In the genomic region with DNA sequence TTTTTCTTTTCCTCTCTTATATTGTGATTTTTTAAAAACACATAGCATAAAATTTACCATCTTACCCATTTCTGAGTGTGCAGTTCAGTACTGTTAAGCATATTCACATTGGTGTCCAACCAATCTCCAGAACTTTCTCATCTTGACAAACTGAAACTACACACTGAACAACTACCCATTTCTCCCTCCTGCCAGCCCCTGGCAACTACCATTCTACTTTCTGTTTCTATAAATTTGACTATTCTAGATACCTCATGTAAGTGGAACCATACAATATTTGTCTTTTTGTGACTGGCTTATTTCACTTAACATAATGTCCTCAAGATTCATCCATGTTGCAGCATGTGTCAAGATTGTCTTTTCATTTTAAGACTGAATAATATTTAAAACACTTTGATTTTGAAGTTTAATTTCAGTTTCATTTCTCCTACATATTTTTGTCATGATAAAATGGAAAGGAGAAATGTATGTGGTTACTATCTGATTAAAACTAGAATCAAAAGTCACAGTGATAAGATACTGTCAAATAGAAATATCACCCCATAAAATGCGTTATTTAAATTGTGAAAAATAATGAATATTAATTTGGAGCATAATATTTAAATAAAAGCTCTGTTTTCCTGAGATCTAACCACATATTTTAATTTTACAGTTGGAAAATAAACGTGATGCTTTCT, we compare ENCODE assay signal across 9 cellular contexts.
DNase-seq lines count a peak whose midpoint lies in the region; ATAC-seq and TF ChIP-seq lines count a peak whose summit lies in the region.
"Had no signal": no experiment of that assay in that cellular context is flagged by ENCODE, and none has a peak within 500 bp of the region (broad histone marks: within the 10 kb centered on the region; RNA-seq: fewer than 3 reads in every experiment).

No MANE protein-coding gene starts in this region.

- H3K4me3 ChIP-seq in CD8-positive, alpha-beta T cell (ENCODE audit: low read depth, low read length), result no peak overlapping the region
- no peak overlapping the region for H3K4me3 ChIP-seq in brain microvascular endothelial cell (ENCODE audit: low read depth, low read length)

- H3K27me3 ChIP-seq in CD8-positive, alpha-beta T cell (ENCODE audit: insufficient read depth, low read length), result no peaks in the 10 kb centered on the region
- H3K27me3 ChIP-seq in brain microvascular endothelial cell (replicated peaks), result no peaks in the 10 kb centered on the region

- CTCF ChIA-PET in CD8-positive, alpha-beta T cell (lab: Charles Lee), result no interaction called here

- H3K9me3 ChIP-seq in CD8-positive, alpha-beta T cell (ENCODE audit: low read length), result no peaks in the 10 kb centered on the region

- no peak for TF ChIP-seq CTCF in CD8-positive, alpha-beta T cell (IDR thresholded peaks at IDR 0.05)
- no peak for TF ChIP-seq CTCF in brain microvascular endothelial cell (IDR thresholded peaks at IDR 0.05; ENCODE audit: low read depth, low read length, missing control alignments)

- H3K36me3 Mint-ChIP-seq in CD8-positive, alpha-beta T cell, result peaks cover 34% of the 10 kb centered on the region
- H3K36me3 Mint-ChIP-seq in activated naive CD4-positive, alpha-beta T cell treated with anti-CD3 and anti-CD28 coated beads, Interleukin-2, amount 50 U/mL, for 72 hours, result peaks cover 0 to 12% of the 10 kb centered on the region in 2 donors

- H3K27ac ChIP-seq in CD8-positive, alpha-beta T cell (ENCODE audit: low read depth, low read length), result no peak overlapping the region
- H3K27ac ChIP-seq in brain microvascular endothelial cell, result no peak overlapping the region

- no peaks in the 10 kb centered on the region for H3K27me3 Mint-ChIP-seq in CD8-positive, alpha-beta T cell (ENCODE audit: low read depth)

- H3K9me3 Mint-ChIP-seq in CD8-positive, alpha-beta T cell, result no peaks in the 10 kb centered on the region
- no peaks in the 10 kb centered on the region for H3K9me3 Mint-ChIP-seq in activated naive CD4-positive, alpha-beta T cell treated with anti-CD3 and anti-CD28 coated beads, Interleukin-2, amount 50 U/mL, for 72 hours

- H3K4me1 Mint-ChIP-seq in CD8-positive, alpha-beta T cell (ENCODE audit: low read depth), result peaks cover 27% of the 10 kb centered on the region

- peaks cover 3% of the 10 kb centered on the region for H3K4me1 ChIP-seq in CD8-positive, alpha-beta T cell (ENCODE audit: insufficient read depth, low read length)

- POLR2A ChIA-PET in CD8-positive, alpha-beta T cell (lab: Charles Lee), result no interaction called here

- H3K27ac Mint-ChIP-seq in CD8-positive, alpha-beta T cell, result peak overlapping the region; percentile 69
- H3K27ac Mint-ChIP-seq in activated naive CD4-positive, alpha-beta T cell treated with anti-CD3 and anti-CD28 coated beads, Interleukin-2, amount 50 U/mL, for 72 hours, result peak overlapping the region; percentile 16 to 44

- intact Hi-C loops in CD8-positive, alpha-beta T cell (cut with DNase I, micrococcal nuclease), result loop anchor here in 1 of 2 experiments (5.0 to 10.0 kb wide), 2 partner anchors 533 to 1121 kb away; partner anchors contain the start of gene FUNDC1

- no peaks in the 10 kb centered on the region for H3K36me3 ChIP-seq in CD8-positive, alpha-beta T cell (ENCODE audit: insufficient read depth, low read length)
- no peaks in the 10 kb centered on the region for H3K36me3 ChIP-seq in brain microvascular endothelial cell (replicated peaks)

- no peak for DNase-seq in CD8-positive, alpha-beta T cell
- DNase-seq in activated naive CD4-positive, alpha-beta T cell treated with anti-CD3 and anti-CD28 coated beads, Interleukin-2, amount 50 U/mL, for 72 hours (ENCODE audit: low spot score in 2 of 2), result no peak
- DNase-seq in NCI-H226 (no peak), HPDE6-E6E7 (ENCODE audit: extremely low spot score) (no peak), brain microvascular endothelial cell (no peak), NCI-H128 (lab: John Stamatoyannopoulos, UW; ENCODE audit: unreplicated experiment) (no peak)

- no peak for ATAC-seq in CD8-positive, alpha-beta T cell
- ATAC-seq in GM19438 (IDR thresholded peaks at IDR 0.05; ENCODE audit: low read depth, unreplicated experiment), result peak; percentile 72
- ATAC-seq in HG03135 (IDR thresholded peaks at IDR 0.05; ENCODE audit: unreplicated experiment), result peak; percentile 93
- ATAC-seq in activated naive CD4-positive, alpha-beta T cell treated with anti-CD3 and anti-CD28 coated beads, Interleukin-2, amount 50 U/mL, for 72 hours, result peak; percentile 68 to 80
- ATAC-seq: left lobe of liver had no signal

- in situ Hi-C loops in brain microvascular endothelial cell (cut with HindIII; ENCODE audit: low pct_ligation_motif_present, low sequenced_read_pairs), result no loop called here

- peak overlapping the region; percentile 45 for H3K4me3 Mint-ChIP-seq in CD8-positive, alpha-beta T cell
